8 cellular contexts compared by ENCODE assay signal in genomic region chrY:13479031-13479705, GRCh38. TPM values are rescaled to one million over a fixed set of nuclear protein-coding genes. Genes with fewer than 3 reads are reported as not detected.
DNase-seq lines count a peak whose midpoint lies in the region; ATAC-seq and TF ChIP-seq lines count a peak whose summit lies in the region.

No MANE protein-coding gene starts in this region.

- CTCF ChIA-PET in CD4-positive, alpha-beta T cell (lab: Charles Lee) = no interaction called here
- CTCF ChIA-PET in activated CD8-positive, alpha-beta T cell treated with anti-CD3 and anti-CD28 coated beads for 36 hours (lab: Charles Lee) = no interaction called here

- DNase-seq in CD4-positive, alpha-beta T cell = peak in 7 of 10 experiments; percentile 43 to 64 (median 50)
- DNase-seq in HS-27A (ENCODE audit: low read depth) (peak; percentile 26), right cardiac atrium (peak in 1 of 3 donors; percentile 68), NCI-H524 (lab: John Stamatoyannopoulos, UW) (no peak), cerebellar nuclear complex (lab: John Stamatoyannopoulos, UW) (no peak)
- DNase-seq in activated CD8-positive, alpha-beta T cell treated with anti-CD3 and anti-CD28 coated beads for 36 hours = peak; percentile 72
- peak; percentile 12 for DNase-seq in stimulated activated CD8-positive, alpha-beta memory T cell treated with anti-CD3 and anti-CD28 coated beads, Interleukin-15, amount 100 ng/mL, for 24 hours (ENCODE audit: low read depth)

- H3K4me1 Mint-ChIP-seq in CD4-positive, alpha-beta T cell (ENCODE audit: low read depth) = peaks cover 38% of the 10 kb centered on the region
- H3K4me1 Mint-ChIP-seq in activated CD8-positive, alpha-beta T cell treated with anti-CD3 and anti-CD28 coated beads for 36 hours (ENCODE audit: low read depth) = peaks cover 24% of the 10 kb centered on the region

- H3K4me3 Mint-ChIP-seq in CD4-positive, alpha-beta T cell = peak overlapping the region; percentile 93
- H3K4me3 Mint-ChIP-seq in activated CD8-positive, alpha-beta T cell treated with anti-CD3 and anti-CD28 coated beads for 36 hours = peak overlapping the region; percentile 98

- H3K27ac Mint-ChIP-seq in CD4-positive, alpha-beta T cell = peak overlapping the region; percentile 97
- peak overlapping the region; percentile 98 for H3K27ac Mint-ChIP-seq in activated CD8-positive, alpha-beta T cell treated with anti-CD3 and anti-CD28 coated beads for 36 hours

- POLR2A ChIA-PET in CD4-positive, alpha-beta T cell (lab: Charles Lee) = interaction anchor here (0.6 to 2.9 kb wide), 8 partner anchors 8 to 861 kb away, joined by 3 to 62 read pairs (median 8); partner anchors contain the start of genes DDX3Y and TMSB4Y
- POLR2A ChIA-PET in activated CD8-positive, alpha-beta T cell treated with anti-CD3 and anti-CD28 coated beads for 36 hours (lab: Charles Lee) = interaction anchor here (0.7 to 1.5 kb wide), 3 partner anchors 12 to 226 kb away, joined by 3 to 6 read pairs (median 5); no protein-coding TSS in a partner anchor

- intact Hi-C loops in CD4-positive, alpha-beta T cell (cut with DNase I, micrococcal nuclease) = loop anchor here in 1 of 2 experiments (5.0 kb wide), 1 partner anchor 223 kb away; the partner anchor contains the start of gene TMSB4Y
- intact Hi-C loops in activated CD8-positive, alpha-beta T cell treated with anti-CD3 and anti-CD28 coated beads for 36 hours (cut with micrococcal nuclease) = no loop called here
- intact Hi-C loops in right cardiac atrium (cut with DNase I) = no loop called here

- TF ChIP-seq CTCF in CD4-positive, alpha-beta T cell (IDR thresholded peaks at IDR 0.05) = no peak
- no peak for TF ChIP-seq CTCF in activated CD8-positive, alpha-beta T cell treated with anti-CD3 and anti-CD28 coated beads for 36 hours (IDR thresholded peaks at IDR 0.05)

- no peaks in the 10 kb centered on the region for H3K27me3 Mint-ChIP-seq in CD4-positive, alpha-beta T cell
- H3K27me3 Mint-ChIP-seq in activated CD8-positive, alpha-beta T cell treated with anti-CD3 and anti-CD28 coated beads for 36 hours = no peaks in the 10 kb centered on the region

- ATAC-seq in CD4-positive, alpha-beta T cell (ENCODE audit: poor library complexity) = peak; percentile 68
- ATAC-seq in activated CD8-positive, alpha-beta T cell treated with anti-CD3 and anti-CD28 coated beads for 36 hours = peak; percentile 63
- ATAC-seq in right cardiac atrium = peak in 1 of 2 donors; percentile 59
- no peak for ATAC-seq in HG02763 (IDR thresholded peaks at IDR 0.05; ENCODE audit: unreplicated experiment)

- no peaks in the 10 kb centered on the region for H3K27me3 ChIP-seq in CD4-positive, alpha-beta T cell (ENCODE audit: control insufficient read depth, insufficient read depth, low read length)
- no peaks in the 10 kb centered on the region for H3K27me3 ChIP-seq in right cardiac atrium (ENCODE audit: control insufficient read depth, insufficient read depth)

- no peaks in the 10 kb centered on the region for H3K9me3 Mint-ChIP-seq in CD4-positive, alpha-beta T cell
- H3K9me3 Mint-ChIP-seq in activated CD8-positive, alpha-beta T cell treated with anti-CD3 and anti-CD28 coated beads for 36 hours = no peaks in the 10 kb centered on the region

- no peaks in the 10 kb centered on the region for H3K9me3 ChIP-seq in CD4-positive, alpha-beta T cell (ENCODE audit: control insufficient read depth, low read length)
- H3K9me3 ChIP-seq in right cardiac atrium (ENCODE audit: control insufficient read depth, low read length) = no peaks in the 10 kb centered on the region

- peak overlapping the region; percentile 87 for H3K27ac ChIP-seq in CD4-positive, alpha-beta T cell (ENCODE audit: low read depth, low read length)
- H3K27ac ChIP-seq in right cardiac atrium (ENCODE audit: low read length) = peak overlapping the region; percentile 99

- no peaks in the 10 kb centered on the region for H3K4me1 ChIP-seq in right cardiac atrium (ENCODE audit: control insufficient read depth, insufficient read depth, low read length)

- H3K4me3 ChIP-seq in right cardiac atrium (ENCODE audit: low read length) = peak overlapping the region; percentile 97

- WGBS in right cardiac atrium = under 1% methylated on average over 39 of the region's 39 CpGs

- peaks cover 53% of the 10 kb centered on the region for H3K36me3 Mint-ChIP-seq in CD4-positive, alpha-beta T cell (ENCODE audit: low read depth)
- H3K36me3 Mint-ChIP-seq in activated CD8-positive, alpha-beta T cell treated with anti-CD3 and anti-CD28 coated beads for 36 hours (ENCODE audit: low read depth) = peaks cover 23% of the 10 kb centered on the region

RNA-seq across cellular contexts. Expression of gene UTY, which starts 0.7 kb away (rescaled TPM):
- total RNA-seq in CD4-positive, alpha-beta T cell = 10 to 100 TPM; 82.9 to 87.1 TPM
- 10 to 100 TPM; 21.4 to 21.9 TPM for total RNA-seq in activated CD8-positive, alpha-beta T cell treated with anti-CD3 and anti-CD28 coated beads for 36 hours
- 10 to 100 TPM in 2 of 4 donors, not detected in 2; 14.3 to 14.6 TPM for total RNA-seq in right cardiac atrium
- 3.2 TPM for polyA plus RNA-seq in right cardiac atrium

Comparison
In these comparisons a context has a peak if more than half of its experiments do, and no peak if none do; other contexts are left out.
1. DNase-seq: peak in CD4-positive, alpha-beta T cell (7 of 10), HS-27A (single experiment), activated CD8-positive, alpha-beta T cell treated with anti-CD3 and anti-CD28 coated beads for 36 hours (single experiment) and stimulated activated CD8-positive, alpha-beta memory T cell treated with anti-CD3 and anti-CD28 coated beads, Interleukin-15, amount 100 ng/mL, for 24 hours (single experiment); none in NCI-H524 (0 of 2) and cerebellar nuclear complex (0 of 2).